In genomic region chr9:124024107-124024506, GRCh38 we compare ENCODE assay signal across 8 cellular contexts.
"Had no signal": no experiment of that assay in that cellular context is flagged by ENCODE, and none has a peak within 500 bp of the region (broad histone marks: within the 10 kb centered on the region; RNA-seq: fewer than 3 reads in every experiment).

No MANE protein-coding gene starts in this region.

- DNase-seq: GDM1, GF-D8 had no signal

- ATAC-seq: GM12878 had no signal

- H3K4me3 ChIP-seq: GM12878 had no signal

- FAIRE-seq: G401.6, GM12878, GM12891, GM12892, GM18507, GM19239 had no signal
